Comparison of ENCODE assay signal across 13 cellular contexts in the genomic region with DNA sequence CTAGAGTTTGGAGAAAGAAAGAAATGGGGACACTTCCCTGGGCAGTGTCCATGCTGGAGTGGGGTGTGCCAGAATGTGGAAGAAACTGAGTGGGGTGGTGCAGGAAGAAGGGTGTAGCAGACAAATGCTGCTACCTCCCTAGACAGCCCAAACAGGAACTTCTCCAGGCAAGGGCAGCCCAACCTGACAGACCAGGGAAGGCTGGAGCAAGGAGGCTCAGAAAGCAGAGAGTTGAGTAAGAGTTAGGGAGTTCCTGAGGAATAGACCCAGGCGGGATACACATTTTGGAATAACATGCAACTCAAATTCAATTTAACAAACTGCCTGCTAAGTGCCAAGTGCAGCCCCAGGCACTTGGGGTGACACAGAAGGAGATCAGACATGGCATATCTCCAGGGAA. TPM values are rescaled to one million over a fixed set of nuclear protein-coding genes. Genes with fewer than 3 reads are reported as not detected.
DNase-seq lines count a peak whose midpoint lies in the region; ATAC-seq and TF ChIP-seq lines count a peak whose summit lies in the region.
"Had no signal": no experiment of that assay in that cellular context is flagged by ENCODE, and none has a peak within 500 bp of the region (broad histone marks: within the 10 kb centered on the region; RNA-seq: fewer than 3 reads in every experiment).

No MANE protein-coding gene starts in this region.

- H3K9me3 ChIP-seq in heart left ventricle (peaks cover 0 to 4% (median 0%) of the 10 kb centered on the region in 12 donors), neural progenitor cell (ENCODE audit: low read depth) (peaks cover 5% of the 10 kb centered on the region), uterus (no peaks in the 10 kb centered on the region)

- H3K79me2 ChIP-seq in neural progenitor cell (ENCODE audit: low read depth): peaks cover 10% of the 10 kb centered on the region

- DNase-seq in heart left ventricle: no peak
- no peak for DNase-seq in left ventricle myocardium superior
- DNase-seq in neural progenitor cell (ENCODE audit: low spot score): no peak
- DNase-seq in uterus: no peak
- DNase-seq in SKM-1 treated with dmso at 0.1 percent for 144 hours (lab: John Stamatoyannopoulos, UW; ENCODE audit: unreplicated experiment): no peak
- no peak for DNase-seq in NCI-H748 (lab: John Stamatoyannopoulos, UW; ENCODE audit: unreplicated experiment)
- DNase-seq in T-cell: no peak
- DNase-seq: kidney glomerular epithelial cell, NCI-H1436, NCI-H69, SJCRH30 had no signal

- H2AFZ ChIP-seq in neural progenitor cell (replicated peaks): no peak overlapping the region

- peak overlapping the region in 7 of 12 donors; percentile 84 to 92 (median 88) for H3K27ac ChIP-seq in heart left ventricle
- no peak overlapping the region for H3K27ac ChIP-seq in neural progenitor cell
- peak overlapping the region; percentile 87 to 88 for H3K27ac ChIP-seq in uterus

- peaks cover 7% of the 10 kb centered on the region for H3K36me3 Mint-ChIP-seq in dendritic cell treated with granulocyte-macrophage colony-stimulating factor and Interleukin-4, amounts not matched to agents 40 ng/mL and 50 ng/mL, for 4 days (ENCODE audit: low read depth)
- H3K36me3 Mint-ChIP-seq in neural progenitor cell: no peaks in the 10 kb centered on the region
- H3K36me3 Mint-ChIP-seq in T-cell: no peaks in the 10 kb centered on the region
- H3K36me3 Mint-ChIP-seq: natural killer cell treated with Interleukin-12 subunit alpha and Interleukin-12 subunit beta and Interleukin-15 and Interleukin-18, amount 100 ng/mL, for 72 hours had no signal

- H3K4me1 ChIP-seq in heart left ventricle (peaks cover 6 to 48% (median 41%) of the 10 kb centered on the region in 12 donors), neural progenitor cell (peaks cover 27% of the 10 kb centered on the region), uterus (peaks cover 0 to 14% of the 10 kb centered on the region in 2 donors)

- peaks cover 58% of the 10 kb centered on the region for H3K4me1 Mint-ChIP-seq in dendritic cell treated with granulocyte-macrophage colony-stimulating factor and Interleukin-4, amounts not matched to agents 40 ng/mL and 50 ng/mL, for 4 days (ENCODE audit: low read depth)
- H3K4me1 Mint-ChIP-seq in neural progenitor cell: peaks cover 36% of the 10 kb centered on the region
- peaks cover 12 to 25% (median 14%) of the 10 kb centered on the region in 3 donors for H3K4me1 Mint-ChIP-seq in T-cell

- H3K4me3 ChIP-seq in heart left ventricle (no peak overlapping the region), neural progenitor cell (no peak overlapping the region), uterus (no peak overlapping the region)

- peaks cover 41% of the 10 kb centered on the region for H3F3A ChIP-seq in neural progenitor cell (ENCODE audit: low read depth)

- CTCF ChIA-PET in T-cell (lab: Charles Lee): interaction anchor here (0.6 to 11.5 kb wide), 7 partner anchors 32 to 189 kb away, joined by 3 to 184 read pairs (median 6); no protein-coding TSS in a partner anchor

- no peak overlapping the region for H3K9ac ChIP-seq in neural progenitor cell

- H4K20me1 ChIP-seq in neural progenitor cell (ENCODE audit: low read depth): peaks cover 32% of the 10 kb centered on the region

- ATAC-seq in heart left ventricle: no peak
- no peak for ATAC-seq in left ventricle myocardium superior
- no peak for ATAC-seq in T-cell (replicated peaks in 1 of 4)

- H3K36me3 ChIP-seq in heart left ventricle: no peaks in the 10 kb centered on the region
- no peaks in the 10 kb centered on the region for H3K36me3 ChIP-seq in neural progenitor cell
- no peaks in the 10 kb centered on the region for H3K36me3 ChIP-seq in uterus
- H3K36me3 ChIP-seq: SJCRH30 had no signal

- no peak overlapping the region for H3K4me2 ChIP-seq in neural progenitor cell

- no peaks in the 10 kb centered on the region for H3K27me3 ChIP-seq in heart left ventricle
- H3K27me3 ChIP-seq in neural progenitor cell: peaks cover 34% of the 10 kb centered on the region
- H3K27me3 ChIP-seq in uterus: no peaks in the 10 kb centered on the region
- H3K27me3 ChIP-seq: SJCRH30 had no signal

- POLR2A ChIA-PET in T-cell (lab: Charles Lee): no interaction called here

- TF ChIP-seq CTCF in heart left ventricle (IDR thresholded peaks at IDR 0.05) (no peak), neural progenitor cell (IDR thresholded peaks at IDR 0.05) (no peak), uterus (IDR thresholded peaks at IDR 0.05) (no peak)

- intact Hi-C loops in heart left ventricle (cut with DNase I) (loop anchor here in 8 of 10 donors (2.0 to 5.0 kb wide), 3 partner anchors 32 to 36 kb away; no protein-coding TSS in a partner anchor), left ventricle myocardium superior (cut with micrococcal nuclease) (no loop called here), uterus (cut with DNase I; ENCODE audit: low total_unique reads) (no loop called here)
- intact Hi-C loops in dendritic cell treated with granulocyte-macrophage colony-stimulating factor and Interleukin-4, amounts not matched to agents 40 ng/mL and 50 ng/mL, for 4 days (cut with micrococcal nuclease): no loop called here

- peak overlapping the region; percentile 84 for H3K27ac Mint-ChIP-seq in dendritic cell treated with granulocyte-macrophage colony-stimulating factor and Interleukin-4, amounts not matched to agents 40 ng/mL and 50 ng/mL, for 4 days
- H3K27ac Mint-ChIP-seq in neural progenitor cell (no peak overlapping the region), T-cell (no peak overlapping the region)

- WGBS in heart left ventricle, 4 donors: 74 to 92% (median 80%) methylated on average over 1 of the region's 1 CpG

- H3K9me3 Mint-ChIP-seq in dendritic cell treated with granulocyte-macrophage colony-stimulating factor and Interleukin-4, amounts not matched to agents 40 ng/mL and 50 ng/mL, for 4 days: no peaks in the 10 kb centered on the region
- peaks cover 7% of the 10 kb centered on the region for H3K9me3 Mint-ChIP-seq in neural progenitor cell
- no peaks in the 10 kb centered on the region for H3K9me3 Mint-ChIP-seq in T-cell
- H3K9me3 Mint-ChIP-seq: natural killer cell treated with Interleukin-12 subunit alpha and Interleukin-12 subunit beta and Interleukin-15 and Interleukin-18, amount 100 ng/mL, for 72 hours had no signal

- peaks cover 11% of the 10 kb centered on the region for H3K27me3 Mint-ChIP-seq in dendritic cell treated with granulocyte-macrophage colony-stimulating factor and Interleukin-4, amounts not matched to agents 40 ng/mL and 50 ng/mL, for 4 days
- H3K27me3 Mint-ChIP-seq in neural progenitor cell (ENCODE audit: insufficient read depth, low read depth): peaks cover 10% of the 10 kb centered on the region
- no peaks in the 10 kb centered on the region for H3K27me3 Mint-ChIP-seq in T-cell

- TF ChIP-seq POLR2A in heart left ventricle (IDR thresholded peaks at IDR 0.05): no peak
- no peak for TF ChIP-seq POLR2A in uterus (IDR thresholded peaks at IDR 0.05)

- H3K4me3 Mint-ChIP-seq in dendritic cell treated with granulocyte-macrophage colony-stimulating factor and Interleukin-4, amounts not matched to agents 40 ng/mL and 50 ng/mL, for 4 days: peak overlapping the region; percentile 72
- H3K4me3 Mint-ChIP-seq in neural progenitor cell (peak overlapping the region; percentile 88), T-cell (peak overlapping the region in 1 of 3 donors; percentile 60)

RNA-seq across cellular contexts. Expression of a gene that starts 1.0 kb away (rescaled TPM):
- total RNA-seq in heart left ventricle: 100 to 1,000 TPM; 241 to 340 (median 300) TPM
- 100 to 1,000 TPM in 1 of 2 donors, 10 to 100 TPM in 1; 83.5 to 306 TPM for polyA plus RNA-seq in heart left ventricle
- total RNA-seq in left ventricle myocardium superior: 346 TPM
- total RNA-seq in neural progenitor cell (ENCODE audit: low replicate concordance): 11.6 and 24.8 TPM in 2 replicates
- 100 to 1,000 TPM in 1 of 4 donors, 10 to 100 TPM in 3; 33.2 to 104 (median 59.3) TPM for total RNA-seq in uterus
- total RNA-seq in T-cell: 100 to 1,000 TPM; 119 to 151 (median 145) TPM

Comparison
In these comparisons a context has a peak if more than half of its experiments do, and no peak if none do; other contexts are left out.
1. intact Hi-C loops: an anchor here in heart left ventricle (2.0 to 5.0 kb wide); none called in left ventricle myocardium superior, dendritic cell treated with granulocyte-macrophage colony-stimulating factor and Interleukin-4, amounts not matched to agents 40 ng/mL and 50 ng/mL, for 4 days and uterus.